15 cellular contexts compared by ENCODE assay signal in the genomic region with DNA sequence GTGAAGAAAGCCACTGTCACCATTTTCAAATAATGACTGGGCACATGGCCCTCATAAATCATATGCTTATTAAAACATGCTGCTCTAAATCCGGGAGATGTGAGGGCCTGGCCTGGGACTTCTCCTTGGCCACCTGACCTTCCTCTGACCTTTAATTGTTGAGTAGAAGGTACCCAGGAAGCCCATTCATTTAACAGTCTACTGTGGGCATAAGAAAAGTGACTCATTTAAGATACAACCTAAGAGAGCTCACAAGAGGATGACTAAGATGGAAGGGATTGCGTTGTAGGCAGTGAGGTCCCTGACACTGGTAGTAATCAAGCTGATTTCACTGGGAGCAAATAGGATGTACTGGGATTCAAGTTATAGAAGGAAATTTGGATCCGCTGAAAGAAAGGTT.
DNase-seq lines count a peak whose midpoint lies in the region; ATAC-seq and TF ChIP-seq lines count a peak whose summit lies in the region.
"Had no signal": no experiment of that assay in that cellular context is flagged by ENCODE, and none has a peak within 500 bp of the region (broad histone marks: within the 10 kb centered on the region; RNA-seq: fewer than 3 reads in every experiment).

No MANE protein-coding gene starts in this region.

- peak; percentile 76 for ATAC-seq in activated CD4-positive, alpha-beta T cell treated with anti-CD3 and anti-CD28 coated beads for 36 hours
- peak; percentile 59 for ATAC-seq in stimulated activated effector memory CD8-positive, alpha-beta T cell treated with anti-CD3 and anti-CD28 coated beads, Interleukin-12 subunit alpha, Interleukin-12 subunit beta, amount 100 ng/mL, for 72 hours
- no peak for ATAC-seq in upper lobe of right lung
- ATAC-seq: GM23338 had no signal

- no peaks in the 10 kb centered on the region for H3K9me3 Mint-ChIP-seq in activated CD4-positive, alpha-beta T cell treated with anti-CD3 and anti-CD28 coated beads for 36 hours (ENCODE audit: low read depth)
- H3K9me3 Mint-ChIP-seq in stimulated activated effector memory CD8-positive, alpha-beta T cell treated with anti-CD3 and anti-CD28 coated beads, Interleukin-12 subunit alpha, Interleukin-12 subunit beta, amount 100 ng/mL, for 72 hours: no peaks in the 10 kb centered on the region
- H3K9me3 Mint-ChIP-seq: GM23338 had no signal

- CTCF ChIA-PET in activated CD4-positive, alpha-beta T cell treated with anti-CD3 and anti-CD28 coated beads for 36 hours (lab: Charles Lee): no interaction called here

- H3K36me3 ChIP-seq in upper lobe of right lung: no peaks in the 10 kb centered on the region
- H3K36me3 ChIP-seq: BLaER1 had no signal

- no peak overlapping the region for H3K27ac Mint-ChIP-seq in activated CD4-positive, alpha-beta T cell treated with anti-CD3 and anti-CD28 coated beads for 36 hours
- no peak overlapping the region for H3K27ac Mint-ChIP-seq in stimulated activated effector memory CD8-positive, alpha-beta T cell treated with anti-CD3 and anti-CD28 coated beads, Interleukin-12 subunit alpha, Interleukin-12 subunit beta, amount 100 ng/mL, for 72 hours
- H3K27ac Mint-ChIP-seq: GM23338 had no signal

- POLR2A ChIA-PET in activated CD4-positive, alpha-beta T cell treated with anti-CD3 and anti-CD28 coated beads for 36 hours (lab: Charles Lee): no interaction called here

- no peaks in the 10 kb centered on the region for H3K4me1 ChIP-seq in upper lobe of right lung

- H3K36me3 Mint-ChIP-seq in activated CD4-positive, alpha-beta T cell treated with anti-CD3 and anti-CD28 coated beads for 36 hours (ENCODE audit: low read depth): no peaks in the 10 kb centered on the region
- no peaks in the 10 kb centered on the region for H3K36me3 Mint-ChIP-seq in stimulated activated effector memory CD8-positive, alpha-beta T cell treated with anti-CD3 and anti-CD28 coated beads, Interleukin-12 subunit alpha, Interleukin-12 subunit beta, amount 100 ng/mL, for 72 hours

- peaks cover 8% of the 10 kb centered on the region for H3K27me3 Mint-ChIP-seq in activated CD4-positive, alpha-beta T cell treated with anti-CD3 and anti-CD28 coated beads for 36 hours

- no peak for TF ChIP-seq CTCF in upper lobe of right lung (IDR thresholded peaks at IDR 0.05)

- DNase-seq in activated CD4-positive, alpha-beta T cell treated with anti-CD3 and anti-CD28 coated beads for 36 hours: no peak
- no peak for DNase-seq in activated CD4-positive, alpha-beta T cell treated with anti-CD3 and anti-CD28 coated beads for 48 hours
- peak; percentile 73 for DNase-seq in MV-4-11 (lab: John Stamatoyannopoulos, UW)
- peak; percentile 10 for DNase-seq in SKM-1 (lab: John Stamatoyannopoulos, UW; ENCODE audit: unreplicated experiment)
- DNase-seq in stimulated activated effector memory CD8-positive, alpha-beta T cell treated with anti-CD3 and anti-CD28 coated beads, Interleukin-12 subunit alpha, Interleukin-12 subunit beta, amount 100 ng/mL, for 72 hours (ENCODE audit: low spot score in 2 of 2): no peak
- DNase-seq in putamen (ENCODE audit: low spot score): no peak
- no peak for DNase-seq in upper lobe of right lung
- no peak for DNase-seq in DMS79 (lab: John Stamatoyannopoulos, UW)
- DNase-seq: 8988T, KBM-7, NCI-H446, NCI-H69, SHP77 had no signal

- no peaks in the 10 kb centered on the region for H3K4me1 Mint-ChIP-seq in activated CD4-positive, alpha-beta T cell treated with anti-CD3 and anti-CD28 coated beads for 36 hours
- peaks cover 6% of the 10 kb centered on the region for H3K4me1 Mint-ChIP-seq in stimulated activated effector memory CD8-positive, alpha-beta T cell treated with anti-CD3 and anti-CD28 coated beads, Interleukin-12 subunit alpha, Interleukin-12 subunit beta, amount 100 ng/mL, for 72 hours

- H3K27ac ChIP-seq in upper lobe of right lung: no peak overlapping the region
- H3K27ac ChIP-seq: BLaER1 had no signal

- H3K4me3 Mint-ChIP-seq in activated CD4-positive, alpha-beta T cell treated with anti-CD3 and anti-CD28 coated beads for 36 hours: no peak overlapping the region
- no peak overlapping the region for H3K4me3 Mint-ChIP-seq in stimulated activated effector memory CD8-positive, alpha-beta T cell treated with anti-CD3 and anti-CD28 coated beads, Interleukin-12 subunit alpha, Interleukin-12 subunit beta, amount 100 ng/mL, for 72 hours
- H3K4me3 Mint-ChIP-seq: GM23338 had no signal

- H3K27me3 ChIP-seq in upper lobe of right lung: peaks cover 4% of the 10 kb centered on the region
- H3K27me3 ChIP-seq: BLaER1 had no signal

- intact Hi-C loops in activated CD4-positive, alpha-beta T cell treated with anti-CD3 and anti-CD28 coated beads for 36 hours (cut with DNase I, micrococcal nuclease): no loop called here
- intact Hi-C loops in upper lobe of right lung (cut with DNase I): no loop called here

- no peaks in the 10 kb centered on the region for H3K9me3 ChIP-seq in upper lobe of right lung

- H3K4me3 ChIP-seq in upper lobe of right lung: no peak overlapping the region
- H3K4me3 ChIP-seq: BLaER1, GM23338 had no signal

Comparison
In these comparisons a context has a peak if more than half of its experiments do, and no peak if none do; other contexts are left out.
1. DNase-seq: peak in MV-4-11 (single experiment) and SKM-1 (single experiment); none in activated CD4-positive, alpha-beta T cell treated with anti-CD3 and anti-CD28 coated beads for 36 hours (single experiment), activated CD4-positive, alpha-beta T cell treated with anti-CD3 and anti-CD28 coated beads for 48 hours (single experiment), stimulated activated effector memory CD8-positive, alpha-beta T cell treated with anti-CD3 and anti-CD28 coated beads, Interleukin-12 subunit alpha, Interleukin-12 subunit beta, amount 100 ng/mL, for 72 hours (0 of 2), putamen (single experiment), upper lobe of right lung (single experiment) and DMS79 (single experiment).